18 cellular contexts compared by ENCODE assay signal in genomic region chr1:3669971-3670431, GRCh38. TPM values are rescaled to one million over a fixed set of nuclear protein-coding genes. Genes with fewer than 3 reads are reported as not detected.
DNase-seq lines count a peak whose midpoint lies in the region; ATAC-seq, FAIRE-seq and TF ChIP-seq lines count a peak whose summit lies in the region.
"Had no signal": no experiment of that assay in that cellular context is flagged by ENCODE, and none has a peak within 500 bp of the region (broad histone marks: within the 10 kb centered on the region; RNA-seq: fewer than 3 reads in every experiment).

No MANE protein-coding gene starts in this region.

- H3K27me3 Mint-ChIP-seq in activated T-cell treated with anti-CD3 and anti-CD28 coated beads, Interleukin-2, amount 50 U/mL, for 72 hours (ENCODE audit: low read depth), result no peaks in the 10 kb centered on the region

- no peaks in the 10 kb centered on the region for H3K36me3 Mint-ChIP-seq in activated T-cell treated with anti-CD3 and anti-CD28 coated beads, Interleukin-2, amount 50 U/mL, for 72 hours (ENCODE audit: insufficient read depth in 2 of 2)
- H3K36me3 Mint-ChIP-seq: CD8-positive, alpha-beta T cell had no signal

- no peaks in the 10 kb centered on the region for H3K9me3 ChIP-seq in heart right ventricle
- H3K9me3 ChIP-seq in GM12878 (replicated peaks; ENCODE audit: control insufficient read depth, insufficient read depth, low read length), result no peaks in the 10 kb centered on the region
- H3K9me3 ChIP-seq: BE2C, SJCRH30 had no signal

- no peak for FAIRE-seq in GM12878 (lab: Jason Lieb, UNC)
- FAIRE-seq: GM18507, K562 had no signal

- BruUV-seq in GM12878 (replicated peaks; lab: Mats Ljungman, UMichigan), result no TSS peak

- peak overlapping the region in 1 of 10 donors; percentile 32 for H3K4me3 ChIP-seq in heart right ventricle
- H3K4me3 ChIP-seq in GM12878, result no peak overlapping the region
- H3K4me3 ChIP-seq: K562, SJCRH30 had no signal

- POLR2A ChIA-PET in GM12878 (lab: Charles Lee), result no interaction called here

- WGBS in heart right ventricle, 2 donors, result 85 to 92% methylated on average over 9 of the region's 9 CpGs
- WGBS in GM12878 (ENCODE audit: insufficient coverage, insufficient replicate concordance, low lambda C conversion rate, missing lambda C conversion rate), result 71% methylated on average over 9 of the region's 9 CpGs

- no peak for TF ChIP-seq POLR2A in GM12878 (IDR thresholded peaks at IDR 0.05; ENCODE audit: low read depth, low read length)

- RAD21 ChIA-PET in GM12878 (lab: Charles Lee; ENCODE audit: unreplicated experiment), result interaction anchor here (5.4 kb wide), 1 partner anchor 14 kb away, joined by 42 read pairs; no protein-coding TSS in a partner anchor

- no peak overlapping the region for H3K9ac ChIP-seq in GM12878 (ENCODE audit: control insufficient read depth, insufficient read depth, low read length)

- no peak for TF ChIP-seq RAD21 in GM12878 (IDR thresholded peaks at IDR 0.05; ENCODE audit: insufficient read depth, low read depth, low read length)

- CTCF ChIA-PET in GM12878 (lab: Yijun Ruan, JAX), result interaction anchor here (0.8 kb wide), 1 partner anchor 20 kb away, joined by 3 read pairs; the partner anchor contains the start of gene WRAP73

- H2AFZ ChIP-seq in GM12878 (ENCODE audit: control insufficient read depth, low read depth, low read length), result no peak overlapping the region

- no peaks in the 10 kb centered on the region for H3K4me1 Mint-ChIP-seq in activated T-cell treated with anti-CD3 and anti-CD28 coated beads, Interleukin-2, amount 50 U/mL, for 72 hours (ENCODE audit: low read depth)

- no peak overlapping the region for H3K4me3 Mint-ChIP-seq in activated T-cell treated with anti-CD3 and anti-CD28 coated beads, Interleukin-2, amount 50 U/mL, for 72 hours
- H3K4me3 Mint-ChIP-seq: CD8-positive, alpha-beta T cell had no signal

- SMC1A ChIA-PET in GM12878 (lab: Charles Lee; ENCODE audit: uncharacterized antibody, unreplicated experiment), result no interaction called here

- TF ChIP-seq EP300 in GM12878 (IDR thresholded peaks at IDR 0.05; ENCODE audit: borderline replicate concordance in 1 of 2, control insufficient read depth in 1 of 2, low read depth in 2 of 2, low read length in 2 of 2), result no peak

- H3K79me2 ChIP-seq in GM12878 (ENCODE audit: control insufficient read depth, insufficient read depth, low read length), result peaks cover 79% of the 10 kb centered on the region

- DNase-seq in Right ventricle myocardium superior (peak; percentile 26), heart right ventricle (no peak), GM12878 (ENCODE audit: low read depth, low spot score) (no peak), posterior vena cava (ENCODE audit: low spot score) (peak; percentile 66), NCI-H226 (no peak)
- no peak for DNase-seq in activated T-cell treated with anti-CD3 and anti-CD28 coated beads, Interleukin-2, amount 50 U/mL, for 72 hours
- DNase-seq: 8988T; BE2C; CD8-positive, alpha-beta T cell; DMS79; HCEC 1CT; MV-4-11; NCI-H1417; NCI-H187 treated with DMSO at 0.1 percent for 48 hours; SJCRH30 had no signal

- no peaks in the 10 kb centered on the region for H4K20me1 ChIP-seq in GM12878 (ENCODE audit: control insufficient read depth, insufficient read depth)

- no peak overlapping the region for H3K27ac Mint-ChIP-seq in activated T-cell treated with anti-CD3 and anti-CD28 coated beads, Interleukin-2, amount 50 U/mL, for 72 hours
- H3K27ac Mint-ChIP-seq: CD8-positive, alpha-beta T cell had no signal

- no peak overlapping the region for H3K4me2 ChIP-seq in GM12878 (ENCODE audit: control insufficient read depth, insufficient read depth)

- intact Hi-C loops in Right ventricle myocardium superior (cut with DNase I) (no loop called here), heart right ventricle (cut with DNase I) (no loop called here), GM12878 (cut with micrococcal nuclease; ENCODE audit: unreplicated experiment) (loop anchor here (5.0 kb wide), 1 partner anchor 52 kb away; no protein-coding TSS in a partner anchor), posterior vena cava (cut with DNase I) (no loop called here)

- H3K4me1 ChIP-seq in heart right ventricle (peaks cover 0 to 17% (median 12%) of the 10 kb centered on the region in 9 donors), GM12878 (ENCODE audit: control insufficient read depth, insufficient read depth, low read length) (peaks cover 72% of the 10 kb centered on the region)

- H3K27ac ChIP-seq in heart right ventricle (peak overlapping the region in 1 of 10 donors; percentile 51), GM12878 (ENCODE audit: control insufficient read depth, insufficient read depth) (no peak overlapping the region)
- H3K27ac ChIP-seq: SJCRH30 had no signal

- in situ Hi-C loops in GM12878 (cut with MboI), result no loop called here

- no peaks in the 10 kb centered on the region for H3K36me3 ChIP-seq in heart right ventricle
- peaks cover 0 to 12% of the 10 kb centered on the region in 2 experiments; a peak in 2 of 4 replicates for H3K36me3 ChIP-seq in GM12878 (ENCODE audit: control insufficient read depth in 2 of 2, insufficient read depth in 2 of 2, low read length in 1 of 2)
- H3K36me3 ChIP-seq: BE2C, SJCRH30 had no signal

- H3K27me3 ChIP-seq in heart right ventricle (peaks cover 0 to 24% (median 3%) of the 10 kb centered on the region in 7 donors), GM12878 (replicated peaks in 1 of 2; ENCODE audit: control insufficient read depth in 2 of 2, insufficient read depth in 2 of 2, low read length in 1 of 2) (no peaks in the 10 kb centered on the region)
- H3K27me3 ChIP-seq: BE2C, SJCRH30 had no signal

- H3K9me3 Mint-ChIP-seq in activated T-cell treated with anti-CD3 and anti-CD28 coated beads, Interleukin-2, amount 50 U/mL, for 72 hours, result no peaks in the 10 kb centered on the region
- H3K9me3 Mint-ChIP-seq: CD8-positive, alpha-beta T cell had no signal

- no peak for TF ChIP-seq CTCF in heart right ventricle (IDR thresholded peaks at IDR 0.05)
- no peak for TF ChIP-seq CTCF in GM12878 (IDR thresholded peaks at IDR 0.05 in 2 of 3, conservative IDR thresholded peaks at IDR 0.05 in 1 of 3; ENCODE audit: control insufficient read depth in 2 of 3, extremely low read depth in 1 of 3, insufficient read depth in 1 of 3, low read depth in 3 of 3, low read length in 3 of 3)

- no peak for ATAC-seq in Right ventricle myocardium superior (ENCODE audit: poor library complexity)
- no peak for ATAC-seq in heart right ventricle
- no peak for ATAC-seq in GM12878
- ATAC-seq in activated T-cell treated with anti-CD3 and anti-CD28 coated beads, Interleukin-2, amount 50 U/mL, for 72 hours (replicated peaks in 1 of 2), result no peak
- ATAC-seq: CD8-positive, alpha-beta T cell; K562 had no signal

RNA-seq across cellular contexts. Expression of gene TP73, which starts 17.7 kb away (rescaled TPM):
- total RNA-seq in Right ventricle myocardium superior, result not detected
- under 1 TPM in 4 of 10 donors, not detected in 6; 0.15 to 0.58 (median 0.22) TPM for total RNA-seq in heart right ventricle
- polyA plus RNA-seq in heart right ventricle, result under 1 TPM in 1 of 2 donors, not detected in 1; 0.03 TPM
- 89.6 and 102 TPM in 2 replicates for total RNA-seq in GM12878 (2013; cell fraction: nucleolus; rRNA removed)
- 18.6 and 20.4 TPM in 2 replicates for total RNA-seq in GM12878 (2014; rRNA removed)
- 7.8 and 8.5 TPM in 2 replicates for total RNA-seq in GM12878 (2014; rRNA removed; fragmentation: Illumina TruSeq; extraction: Trizol)
- 49.6 and 54.2 TPM in 2 replicates for total RNA-seq in GM12878 (2021)
- 5.6 TPM for polyA plus RNA-seq in GM12878 (2011; ENCODE audit: low read depth)
- 3.3 and 6.5 TPM in 2 replicates for polyA plus RNA-seq in GM12878 (2011; rRNA removed)
- polyA plus RNA-seq in GM12878 (2011; cell fraction: cytosol; rRNA removed), result 9.1 and 11.1 TPM in 2 replicates
- 63.3 and 74.6 TPM in 2 replicates for polyA plus RNA-seq in GM12878 (2011; cell fraction: nucleus; rRNA removed)
- polyA plus RNA-seq in GM12878 (2012), result 19.5 and 20.0 TPM in 2 replicates
- 3.4 and 9.3 TPM in 2 replicates for polyA plus RNA-seq in GM12878 (2014; fragmentation: Illumina TruSeq; extraction: Trizol)
- polyA plus RNA-seq in GM12878 (2014; fragmentation: Nextera tagmentation; extraction: Ambion mirVana), result under 1 TPM; 0.08 to 0.22 TPM
- 20.4 and 28.7 TPM in 2 replicates for polyA plus RNA-seq in GM12878 (2014; rRNA removed)
- 10 to 100 TPM; 24.8 to 29.4 TPM for polyA plus RNA-seq in GM12878 (2016; fragmentation: Nextera tagmentation; extraction: Ambion mirVana)
- 10.9 and 22.2 TPM in 2 replicates for polyA minus RNA-seq in GM12878 (2011; rRNA and poly(A)+ RNA removed)
- polyA minus RNA-seq in GM12878 (2011; cell fraction: cytosol; rRNA and poly(A)+ RNA removed), result 13.4 and 15.6 TPM in 2 replicates
- 23.7 and 49.5 TPM in 2 replicates for polyA minus RNA-seq in GM12878 (2011; cell fraction: nucleus; rRNA and poly(A)+ RNA removed)
- not detected for total RNA-seq in posterior vena cava
- total RNA-seq in activated T-cell treated with anti-CD3 and anti-CD28 coated beads, Interleukin-2, amount 50 U/mL, for 72 hours, result 1 to 10 TPM in 1 of 2 donors, under 1 TPM in 1; 0.65 to 1.3 TPM
- total RNA-seq: CD8-positive, alpha-beta T cell; RPMI7951 had no signal

RNA-seq across cellular contexts. Expression of gene WRAP73, which starts 20.1 kb away (rescaled TPM):
- total RNA-seq in Right ventricle myocardium superior (10.0 TPM), heart right ventricle (10 to 100 TPM in 5 of 10 donors, 1 to 10 TPM in 5; 7.5 to 12.9 (median 10.1) TPM), GM12878 (2014; rRNA removed) (41.9 and 49.1 TPM in 2 replicates), GM12878 (2014; rRNA removed; fragmentation: Illumina TruSeq; extraction: Trizol) (22.8 and 23.8 TPM in 2 replicates), GM12878 (2021) (37.8 and 44.4 TPM in 2 replicates), posterior vena cava (10 to 100 TPM; 10.9 to 13.7 TPM)
- polyA plus RNA-seq in heart right ventricle (10 to 100 TPM; 12.3 to 16.5 TPM), GM12878 (2011; rRNA removed) (28.7 and 49.1 TPM in 2 replicates), GM12878 (2014; fragmentation: Illumina TruSeq; extraction: Trizol) (13.8 and 46.8 TPM in 2 replicates), GM12878 (2014; fragmentation: Nextera tagmentation; extraction: Ambion mirVana) (1 to 10 TPM; 3.2 to 7.6 TPM), GM12878 (2014; rRNA removed) (65.8 and 72.6 TPM in 2 replicates), GM12878 (2016; fragmentation: Nextera tagmentation; extraction: Ambion mirVana) (10 to 100 TPM; 52.5 to 58.5 TPM)
- total RNA-seq in GM12878 (2013; cell fraction: nucleolus; rRNA removed), result 44.4 and 44.8 TPM in 2 replicates
- polyA plus RNA-seq in GM12878 (2011; ENCODE audit: low read depth), result 10.6 TPM
- polyA plus RNA-seq in GM12878 (2011; cell fraction: cytosol; rRNA removed), result 63.6 and 87.5 TPM in 2 replicates
- polyA plus RNA-seq in GM12878 (2011; cell fraction: nucleus; rRNA removed), result 186 and 229 TPM in 2 replicates
- polyA plus RNA-seq in GM12878 (2012), result 21.0 and 25.2 TPM in 2 replicates
- polyA minus RNA-seq in GM12878 (2011; rRNA and poly(A)+ RNA removed), result 22.7 and 36.0 TPM in 2 replicates
- 15.2 and 22.9 TPM in 2 replicates for polyA minus RNA-seq in GM12878 (2011; cell fraction: cytosol; rRNA and poly(A)+ RNA removed)
- polyA minus RNA-seq in GM12878 (2011; cell fraction: nucleus; rRNA and poly(A)+ RNA removed), result 34.2 and 49.2 TPM in 2 replicates
- total RNA-seq in activated T-cell treated with anti-CD3 and anti-CD28 coated beads, Interleukin-2, amount 50 U/mL, for 72 hours, result 10 to 100 TPM; 39.9 TPM

RNA-seq across cellular contexts. Expression of gene TPRG1L, which starts 45.2 kb away (rescaled TPM):
- total RNA-seq in Right ventricle myocardium superior, result 47.0 TPM
- total RNA-seq in heart right ventricle, result 10 to 100 TPM; 42.6 to 60.7 (median 51.3) TPM
- polyA plus RNA-seq in heart right ventricle, result 10 to 100 TPM; 15.1 to 34.8 TPM
- total RNA-seq in GM12878 (2013; cell fraction: nucleolus; rRNA removed), result 3.6 and 3.8 TPM in 2 replicates
- total RNA-seq in GM12878 (2014; rRNA removed), result 5.3 and 5.8 TPM in 2 replicates
- total RNA-seq in GM12878 (2014; rRNA removed; fragmentation: Illumina TruSeq; extraction: Trizol), result 7.3 and 7.6 TPM in 2 replicates
- total RNA-seq in GM12878 (2021), result 9.6 and 10.9 TPM in 2 replicates
- polyA plus RNA-seq in GM12878 (2011; ENCODE audit: low read depth), result 11.2 TPM
- 14.6 and 16.5 TPM in 2 replicates for polyA plus RNA-seq in GM12878 (2011; rRNA removed)
- 16.9 and 19.2 TPM in 2 replicates for polyA plus RNA-seq in GM12878 (2011; cell fraction: cytosol; rRNA removed)
- 5.5 and 7.1 TPM in 2 replicates for polyA plus RNA-seq in GM12878 (2011; cell fraction: nucleus; rRNA removed)
- polyA plus RNA-seq in GM12878 (2012), result 15.3 TPM in 2 replicates
- 12.1 and 12.2 TPM in 2 replicates for polyA plus RNA-seq in GM12878 (2014; fragmentation: Illumina TruSeq; extraction: Trizol)
- 1 to 10 TPM; 1.5 to 5.2 TPM for polyA plus RNA-seq in GM12878 (2014; fragmentation: Nextera tagmentation; extraction: Ambion mirVana)
- 10.5 and 11.6 TPM in 2 replicates for polyA plus RNA-seq in GM12878 (2014; rRNA removed)
- polyA plus RNA-seq in GM12878 (2016; fragmentation: Nextera tagmentation; extraction: Ambion mirVana), result 1 to 10 TPM; 6.9 to 8.3 TPM
- 9.4 and 14.6 TPM in 2 replicates for polyA minus RNA-seq in GM12878 (2011; rRNA and poly(A)+ RNA removed)
- polyA minus RNA-seq in GM12878 (2011; cell fraction: cytosol; rRNA and poly(A)+ RNA removed), result 5.7 and 6.7 TPM in 2 replicates
- polyA minus RNA-seq in GM12878 (2011; cell fraction: nucleus; rRNA and poly(A)+ RNA removed), result 1.6 and 3.5 TPM in 2 replicates
- total RNA-seq in posterior vena cava, result 10 to 100 TPM; 37.5 to 45.6 TPM
- 10 to 100 TPM; 12.5 to 15.5 TPM for total RNA-seq in activated T-cell treated with anti-CD3 and anti-CD28 coated beads, Interleukin-2, amount 50 U/mL, for 72 hours

RNA-seq across cellular contexts. Expression of gene MEGF6, which starts 58.7 kb away (rescaled TPM):
- total RNA-seq in Right ventricle myocardium superior, result 7.3 TPM
- total RNA-seq in heart right ventricle, result 10 to 100 TPM in 1 of 10 donors, 1 to 10 TPM in 9; 1.8 to 14.1 (median 7.1) TPM
- polyA plus RNA-seq in heart right ventricle, result 1 to 10 TPM; 2.9 to 7.6 TPM
- total RNA-seq in GM12878 (2013; cell fraction: nucleolus; rRNA removed), result 23.2 and 27.8 TPM in 2 replicates
- total RNA-seq in GM12878 (2014; rRNA removed), result not detected in 2 replicates
- total RNA-seq in GM12878 (2014; rRNA removed; fragmentation: Illumina TruSeq; extraction: Trizol), result not detected in 2 replicates
- 0.32 and 0.41 TPM in 2 replicates for total RNA-seq in GM12878 (2021)
- polyA plus RNA-seq in GM12878 (2011; ENCODE audit: low read depth), result not detected
- polyA plus RNA-seq in GM12878 (2011; rRNA removed), result 0.06 TPM in 1 of 2 replicates, not detected in the other
- polyA plus RNA-seq in GM12878 (2011; cell fraction: cytosol; rRNA removed), result 0.03 TPM in 2 replicates
- 1.6 and 1.8 TPM in 2 replicates for polyA plus RNA-seq in GM12878 (2011; cell fraction: nucleus; rRNA removed)
- polyA plus RNA-seq in GM12878 (2012), result 0.20 and 0.24 TPM in 2 replicates
- polyA plus RNA-seq in GM12878 (2014; fragmentation: Illumina TruSeq; extraction: Trizol), result not detected in 2 replicates
- polyA plus RNA-seq in GM12878 (2014; fragmentation: Nextera tagmentation; extraction: Ambion mirVana), result not detected
- 0.01 and 0.03 TPM in 2 replicates for polyA plus RNA-seq in GM12878 (2014; rRNA removed)
- polyA plus RNA-seq in GM12878 (2016; fragmentation: Nextera tagmentation; extraction: Ambion mirVana), result not detected
- 0.05 TPM in 1 of 2 replicates, not detected in the other for polyA minus RNA-seq in GM12878 (2011; rRNA and poly(A)+ RNA removed)
- 0.21 and 0.27 TPM in 2 replicates for polyA minus RNA-seq in GM12878 (2011; cell fraction: cytosol; rRNA and poly(A)+ RNA removed)
- 0.19 and 0.24 TPM in 2 replicates for polyA minus RNA-seq in GM12878 (2011; cell fraction: nucleus; rRNA and poly(A)+ RNA removed)
- 100 to 1,000 TPM in 1 of 2 donors, 10 to 100 TPM in 1; 82.3 to 123 TPM for total RNA-seq in posterior vena cava
- 1 to 10 TPM; 4.9 to 6.8 TPM for total RNA-seq in activated T-cell treated with anti-CD3 and anti-CD28 coated beads, Interleukin-2, amount 50 U/mL, for 72 hours
- total RNA-seq: SJCRH30 had no signal

Comparison
In these comparisons a context has a peak if more than half of its experiments do, and no peak if none do; other contexts are left out.
1. DNase-seq: peak in Right ventricle myocardium superior (single experiment) and posterior vena cava (single experiment); none in heart right ventricle (0 of 2), GM12878 (single experiment), activated T-cell treated with anti-CD3 and anti-CD28 coated beads, Interleukin-2, amount 50 U/mL, for 72 hours (0 of 2) and NCI-H226 (single experiment).